ENCODE assay signal across 9 cellular contexts in the genomic region with DNA sequence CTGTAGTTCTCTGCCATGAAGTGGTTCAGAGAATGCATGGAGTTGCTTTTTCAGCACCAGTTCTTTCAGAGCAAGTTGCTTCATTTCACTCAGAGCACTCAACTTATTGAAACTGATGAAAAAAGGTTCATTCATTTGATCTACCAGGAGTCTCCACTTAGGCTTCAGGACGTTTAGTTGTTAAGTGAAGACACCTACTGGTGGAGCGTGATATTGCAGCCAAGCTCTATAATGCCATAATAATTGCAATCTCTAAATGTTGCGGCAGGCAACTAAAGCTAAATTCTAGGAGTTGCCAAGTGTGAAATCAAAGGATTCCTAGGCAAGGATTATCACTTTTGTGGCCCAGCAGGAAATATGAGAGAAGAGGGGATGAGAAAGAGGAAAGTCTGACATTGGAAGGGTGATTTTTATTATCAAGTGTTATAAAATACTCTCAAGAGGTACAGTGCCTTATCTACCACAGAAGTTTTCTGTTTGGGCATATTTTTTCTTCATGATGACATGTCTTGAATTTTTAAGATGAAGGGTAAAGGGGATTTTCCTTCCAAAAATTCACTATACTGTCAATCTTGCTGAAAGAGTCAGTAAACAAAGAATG.
DNase-seq lines count a peak whose midpoint lies in the region; ATAC-seq, FAIRE-seq and TF ChIP-seq lines count a peak whose summit lies in the region.
"Had no signal": no experiment of that assay in that cellular context is flagged by ENCODE, and none has a peak within 500 bp of the region (broad histone marks: within the 10 kb centered on the region; RNA-seq: fewer than 3 reads in every experiment).

No MANE protein-coding gene starts in this region.

- peaks cover 25% of the 10 kb centered on the region for H3K9me3 ChIP-seq in DOHH2 (ENCODE audit: control insufficient read depth, insufficient read depth, low read length)
- peaks cover 2 to 12% of the 10 kb centered on the region in 2 donors for H3K9me3 ChIP-seq in kidney (ENCODE audit: control insufficient read depth in 1 of 2, low read length in 2 of 2)

- FAIRE-seq in kidney (lab: Jason Lieb, UNC), result no peak

- no peaks in the 10 kb centered on the region for H3K79me2 ChIP-seq in DOHH2 (ENCODE audit: control insufficient read depth, low read length)

- TF ChIP-seq CTCF in DOHH2 (IDR thresholded peaks at IDR 0.05; ENCODE audit: low read depth, low read length, poor library complexity, severe bottlenecking) (peak; percentile 85), kidney (IDR thresholded peaks at IDR 0.05; ENCODE audit: borderline replicate concordance, extremely low read depth, insufficient read depth) (no peak)

- H3K27ac ChIP-seq in DOHH2 (ENCODE audit: low read depth, low read length) (no peak overlapping the region), kidney (ENCODE audit: low read depth in 2 of 2, low read length in 2 of 2) (no peak overlapping the region)

- H3K9ac ChIP-seq in kidney (ENCODE audit: low read length in 2 of 2), result no peak overlapping the region

- H3K36me3 ChIP-seq in DOHH2 (ENCODE audit: control insufficient read depth, low read length) (no peaks in the 10 kb centered on the region), kidney (ENCODE audit: control insufficient read depth in 1 of 2, insufficient read depth in 2 of 2, low read length in 2 of 2) (no peaks in the 10 kb centered on the region)

- no peaks in the 10 kb centered on the region for H3F3A ChIP-seq in DOHH2 (ENCODE audit: control insufficient read depth, insufficient read depth)

- H3K4me1 ChIP-seq in DOHH2 (ENCODE audit: control insufficient read depth, low read length), result no peaks in the 10 kb centered on the region
- H3K4me1 ChIP-seq in kidney (ENCODE audit: control insufficient read depth in 1 of 2, insufficient read depth in 1 of 2, low read depth in 1 of 2, low read length in 2 of 2), result no peaks in the 10 kb centered on the region

- intact Hi-C loops in kidney (cut with DNase I), result no loop called here

- H3K27me3 ChIP-seq in DOHH2 (ENCODE audit: control insufficient read depth, low read length), result no peaks in the 10 kb centered on the region

- ATAC-seq in HG03378 (IDR thresholded peaks at IDR 0.05; ENCODE audit: unreplicated experiment) (no peak), GM21360 (IDR thresholded peaks at IDR 0.05; ENCODE audit: unreplicated experiment) (no peak), HG03139 (IDR thresholded peaks at IDR 0.05; ENCODE audit: unreplicated experiment) (no peak)

- H3K4me3 ChIP-seq in DOHH2 (ENCODE audit: low read length), result no peak overlapping the region
- H3K4me3 ChIP-seq in kidney (ENCODE audit: low read length in 2 of 2), result no peak overlapping the region

- no peaks in the 10 kb centered on the region for H3K9me2 ChIP-seq in DOHH2 (replicated peaks; ENCODE audit: control insufficient read depth, low read length)

- no peak overlapping the region for H3K4me2 ChIP-seq in DOHH2 (ENCODE audit: low read length)

- no peaks in the 10 kb centered on the region for H4K20me1 ChIP-seq in DOHH2 (ENCODE audit: control insufficient read depth, insufficient read depth, low read depth, low read length)

- DNase-seq in HK-2 (ENCODE audit: unreplicated experiment) (peak; percentile 21), kidney glomerular epithelial cell (lab: John Stamatoyannopoulos, UW) (peak; percentile 49), kidney (no peak)
- DNase-seq in activated CD8-positive, alpha-beta memory T cell treated with anti-CD3 and anti-CD28 coated beads, Interleukin-2, amount 50 U/mL, for 48 hours, result peak; percentile 76
- DNase-seq: activated B cell treated with CpG ODN at 0.5 μM for 24 hours had no signal
